In genomic region chr17:40901981-40902862, GRCh38 we compare ENCODE assay signal across 11 cellular contexts. TPM values are rescaled to one million over a fixed set of nuclear protein-coding genes. Genes with fewer than 3 reads are reported as not detected.
DNase-seq lines count a peak whose midpoint lies in the region; ATAC-seq, FAIRE-seq and TF ChIP-seq lines count a peak whose summit lies in the region.
"Had no signal": no experiment of that assay in that cellular context is flagged by ENCODE, and none has a peak within 500 bp of the region (broad histone marks: within the 10 kb centered on the region; RNA-seq: fewer than 3 reads in every experiment).

No MANE protein-coding gene starts in this region.

- H3K4me3 ChIP-seq in bronchial epithelial cell (ENCODE audit: low read depth, low read length) (no peak overlapping the region), muscle layer of duodenum (ENCODE audit: low read depth in 1 of 2, low read length in 2 of 2) (no peak overlapping the region), testis (no peak overlapping the region)

- 79 to 86% methylated on average over 5 of the region's 5 CpGs for WGBS in testis, 2 donors

- peak; percentile 74 for DNase-seq in EH (ENCODE audit: low read depth)
- DNase-seq in NCI-H146 (lab: John Stamatoyannopoulos, UW): peak; percentile 63
- DNase-seq in bronchial epithelial cell (ENCODE audit: low read depth): peak; percentile 90
- no peak for DNase-seq in GM19238 (ENCODE audit: insufficient read length, low spot score)
- no peak for DNase-seq in testis
- DNase-seq in H54 (ENCODE audit: insufficient read length, low spot score): no peak
- DNase-seq: RPMI8226; stimulated activated CD4-positive, alpha-beta T cell treated with anti-CD3 and anti-CD28 coated beads, Interleukin-4, amount 100 ng/mL, for 1 hour had no signal

- H3K27ac ChIP-seq in muscle layer of duodenum (ENCODE audit: low read length) (peak overlapping the region; percentile 64), testis (no peak overlapping the region)

- TF ChIP-seq CTCF in bronchial epithelial cell (IDR thresholded peaks at IDR 0.05; ENCODE audit: insufficient read depth, low read length, severe bottlenecking) (no peak), testis (IDR thresholded peaks at IDR 0.05) (no peak)

- H3K4me1 ChIP-seq in muscle layer of duodenum (ENCODE audit: control insufficient read depth in 1 of 2, insufficient read depth in 2 of 2, low read length in 2 of 2) (peaks cover 0 to 3% of the 10 kb centered on the region in 2 donors), testis (no peaks in the 10 kb centered on the region)

- H3K27me3 ChIP-seq in bronchial epithelial cell (ENCODE audit: control insufficient read depth, insufficient read depth, low read length): no peaks in the 10 kb centered on the region
- no peaks in the 10 kb centered on the region for H3K27me3 ChIP-seq in muscle layer of duodenum (ENCODE audit: low read depth, low read length)
- no peaks in the 10 kb centered on the region for H3K27me3 ChIP-seq in testis

- H3K36me3 ChIP-seq in bronchial epithelial cell (ENCODE audit: control insufficient read depth, insufficient read depth, low read length): no peaks in the 10 kb centered on the region
- H3K36me3 ChIP-seq in muscle layer of duodenum (ENCODE audit: control insufficient read depth in 1 of 2, insufficient read depth in 2 of 2, low read length in 2 of 2): no peaks in the 10 kb centered on the region
- H3K36me3 ChIP-seq in testis (ENCODE audit: low read depth, missing control alignments): no peaks in the 10 kb centered on the region

- H3K9me3 ChIP-seq in muscle layer of duodenum (ENCODE audit: control insufficient read depth in 1 of 2, low read length in 2 of 2) (no peaks in the 10 kb centered on the region), testis (no peaks in the 10 kb centered on the region)

- FAIRE-seq in bronchial epithelial cell (lab: Jason Lieb, UNC) (peak; percentile 13), H54 (lab: Jason Lieb, UNC) (no peak)

- TF ChIP-seq POLR2A in testis (IDR thresholded peaks at IDR 0.05): no peak
- no peak for TF ChIP-seq POLR2A in H54 (IDR thresholded peaks at IDR 0.05; ENCODE audit: low read depth, low read length)

- intact Hi-C loops in testis (cut with DNase I; ENCODE audit: low total_unique reads): loop anchor here (10.0 kb wide), 1 partner anchor 423 kb away; no protein-coding TSS in a partner anchor

- no peak for ATAC-seq in GM18502 (IDR thresholded peaks at IDR 0.05; ENCODE audit: poor library complexity, unreplicated experiment)

RNA-seq across cellular contexts. Expression of gene KRT20, which starts 17.2 kb away (rescaled TPM):
- total RNA-seq in bronchial epithelial cell (not detected in 2 replicates), testis (not detected)
- not detected for polyA plus RNA-seq in testis (ENCODE audit: insufficient read depth, low read depth, low replicate concordance)
- total RNA-seq: mononuclear cell had no signal

RNA-seq across cellular contexts. Expression of gene KRT12, which starts 35.2 kb away (rescaled TPM):
- total RNA-seq in bronchial epithelial cell (not detected in 2 replicates), testis (under 1 TPM; 0.63 to 0.68 TPM)
- 0.26 TPM for polyA plus RNA-seq in testis (ENCODE audit: insufficient read depth, low read depth, low replicate concordance)
- total RNA-seq: mononuclear cell had no signal

RNA-seq across cellular contexts. Expression of gene KRT23, which starts 35.2 kb away (rescaled TPM):
- total RNA-seq in bronchial epithelial cell (12.9 and 29.4 TPM in 2 replicates), testis (10 to 100 TPM; 14.0 to 17.3 TPM)
- 52.2 TPM for polyA plus RNA-seq in testis (ENCODE audit: insufficient read depth, low read depth, low replicate concordance)

Comparison
In these comparisons a context has a peak if more than half of its experiments do, and no peak if none do; other contexts are left out.
1. DNase-seq: peak in EH (single experiment), NCI-H146 (single experiment) and bronchial epithelial cell (single experiment); none in GM19238 (single experiment), testis (single experiment) and H54 (single experiment).